In genomic region chr15:39358441-39359041, GRCh38 we compare ENCODE assay signal across 1 cellular context.
TF ChIP-seq lines count a peak whose summit lies in the region.

No MANE protein-coding gene starts in this region.

TF ChIP-seq in H1, 55 proteins besides CTCF, POLR2A, EP300 and RAD21:
- TF ChIP-seq CHD7 (IDR thresholded peaks at IDR 0.05; ENCODE audit: insufficient replicate concordance, low read length) (no peak), KDM5A (IDR thresholded peaks at IDR 0.05; ENCODE audit: low read length) (no peak), SIRT6 (IDR thresholded peaks at IDR 0.05; ENCODE audit: low read length) (no peak), CREB1 (IDR thresholded peaks at IDR 0.05) (no peak), BRCA1 (IDR thresholded peaks at IDR 0.05; ENCODE audit: low read depth, low read length) (no peak), RFX5 (IDR thresholded peaks at IDR 0.05; ENCODE audit: borderline replicate concordance, low read depth, low read length) (no peak), ASH2L (IDR thresholded peaks at IDR 0.05; ENCODE audit: low read length) (no peak), JUND (IDR thresholded peaks at IDR 0.05; ENCODE audit: low read length) (no peak), TAF1 (IDR thresholded peaks at IDR 0.05; ENCODE audit: low read depth, low read length) (no peak), GABPA (IDR thresholded peaks at IDR 0.05; ENCODE audit: borderline replicate concordance, insufficient read depth, low read length) (no peak), CHD2 (IDR thresholded peaks at IDR 0.05; ENCODE audit: low read length) (no peak), KDM4A (IDR thresholded peaks at IDR 0.05; ENCODE audit: low read depth, low read length, severe bottlenecking) (no peak), MAX (IDR thresholded peaks at IDR 0.05) (no peak), EZH2 (IDR thresholded peaks at IDR 0.05; ENCODE audit: low read depth, low read length, severe bottlenecking) (no peak), SP4 (IDR thresholded peaks at IDR 0.05; ENCODE audit: low read length) (no peak), SRF (IDR thresholded peaks at IDR 0.05; ENCODE audit: low read depth, low read length) (no peak), POU5F1 (IDR thresholded peaks at IDR 0.05; ENCODE audit: low read depth, low read length) (no peak), TAF7 (optimal IDR thresholded peaks at IDR 0.05; ENCODE audit: borderline replicate concordance, low read depth, low read length) (no peak)
